In genomic region chr9:101467690-101468089, GRCh38 we compare ENCODE assay signal across 26 cellular contexts. TPM values are rescaled to one million over a fixed set of nuclear protein-coding genes. Genes with fewer than 3 reads are reported as not detected.
DNase-seq lines count a peak whose midpoint lies in the region; ATAC-seq and TF ChIP-seq lines count a peak whose summit lies in the region.
"Had no signal": no experiment of that assay in that cellular context is flagged by ENCODE, and none has a peak within 500 bp of the region (broad histone marks: within the 10 kb centered on the region; RNA-seq: fewer than 3 reads in every experiment).

No MANE protein-coding gene starts in this region.

- POLR2A ChIA-PET in WTC11 (lab: Charles Lee), result interaction anchor here (1.9 kb wide), 1 partner anchor 19 kb away, joined by 9 read pairs; a partner anchor contains a TSS

- peaks cover 0 to 7% (median 3%) of the 10 kb centered on the region in 4 donors for H3K36me3 ChIP-seq in stomach

- no peak overlapping the region for H3K4me3 ChIP-seq in stomach
- H3K4me3 ChIP-seq: SJSA1 had no signal

- intact Hi-C loops in stomach (cut with DNase I; ENCODE audit: low total_unique reads), result no loop called here

- no peaks in the 10 kb centered on the region for H3K27me3 Mint-ChIP-seq in WTC11 (ENCODE audit: low read depth)

- no peak for TF ChIP-seq CTCF in WTC11 (IDR thresholded peaks at IDR 0.05)
- TF ChIP-seq CTCF in stomach (IDR thresholded peaks at IDR 0.05), result no peak

- H3K4me1 Mint-ChIP-seq in WTC11, result peaks cover 49% of the 10 kb centered on the region
- H3K4me1 Mint-ChIP-seq: CD4-positive, alpha-beta memory T cell had no signal

- H3K27ac Mint-ChIP-seq in WTC11, result peak overlapping the region; percentile 68; the same call in 1 of the 2 replicates
- H3K27ac Mint-ChIP-seq: CD4-positive, alpha-beta memory T cell had no signal

- H3K9me3 ChIP-seq in stomach, result no peaks in the 10 kb centered on the region
- H3K9me3 ChIP-seq: SJSA1 had no signal

- DNase-seq in WTC11 (ENCODE audit: low spot score), result no peak
- DNase-seq in globus pallidus (ENCODE audit: low spot score), result peak; percentile 54
- DNase-seq in putamen (ENCODE audit: low spot score), result peak; percentile 35
- no peak for DNase-seq in stomach
- DNase-seq in T-helper 1 cell, result no peak
- DNase-seq in erythroblast (lab: John Stamatoyannopoulos, UW), result no peak
- DNase-seq: Calu3; CD4-positive, alpha-beta memory T cell; DMS79 treated with DMSO at 0.1 percent for 48 hours; GF-D8; Karpas-422; NCI-H1092 treated with DMSO at 0.1 percent for 48 hours; NCI-H1436 treated with DMSO at 0.1 percent for 48 hours; NCI-H1930; NCI-H2107; NCI-H524 treated with DMSO at 0.1 percent for 48 hours; NCI-H82; NK-92 treated with Interleukin-12 subunit alpha and Interleukin-12 subunit beta, amount 100 ng/mL, for 24 hours; PC-3 had no signal

- no peak overlapping the region for H3K4me3 Mint-ChIP-seq in WTC11
- H3K4me3 Mint-ChIP-seq: CD4-positive, alpha-beta memory T cell had no signal

- CTCF ChIA-PET in WTC11 (lab: Charles Lee), result interaction anchor here (0.8 to 7.0 kb wide), 8 partner anchors 9 to 65 kb away, joined by 3 to 39 read pairs (median 12); partner anchors contain the start of gene RNF20

- peaks cover 0 to 7% (median 0%) of the 10 kb centered on the region in 3 donors for H3K27me3 ChIP-seq in stomach
- H3K27me3 ChIP-seq: SJSA1 had no signal

- WGBS in stomach, 5 donors, result 38 to 58% (median 49%) methylated on average over 3 of the region's 3 CpGs

- peaks cover 0 to 15% (median 5%) of the 10 kb centered on the region in 4 donors for H3K4me1 ChIP-seq in stomach

- TF ChIP-seq EP300 in stomach (IDR thresholded peaks at IDR 0.05), result no peak

- no peak for TF ChIP-seq POLR2A in stomach (IDR thresholded peaks at IDR 0.05)
- TF ChIP-seq POLR2A in erythroblast (IDR thresholded peaks at IDR 0.05; ENCODE audit: low read length), result no peak

- no peaks in the 10 kb centered on the region for H3K36me3 Mint-ChIP-seq in WTC11
- H3K36me3 Mint-ChIP-seq: CD4-positive, alpha-beta memory T cell had no signal

- no peak for ATAC-seq in WTC11
- no peak for ATAC-seq in GM18517 (IDR thresholded peaks at IDR 0.05; ENCODE audit: unreplicated experiment)
- ATAC-seq: PC-3, Right ventricle myocardium inferior had no signal

- H3K27ac ChIP-seq in stomach, result no peak overlapping the region
- H3K27ac ChIP-seq: SJSA1 had no signal

- no peaks in the 10 kb centered on the region for H3K9me3 Mint-ChIP-seq in WTC11
- H3K9me3 Mint-ChIP-seq: CD4-positive, alpha-beta memory T cell had no signal

TF ChIP-seq in WTC11, 78 proteins besides CTCF, POLR2A, EP300 and RAD21:
- no peak for TF ChIP-seq CREM (CRISPR knock-in tag; IDR thresholded peaks at IDR 0.05)
- TF ChIP-seq NFATC4 (CRISPR knock-in tag; IDR thresholded peaks at IDR 0.05), result no peak
- TF ChIP-seq ZNF219 (CRISPR knock-in tag; IDR thresholded peaks at IDR 0.05; ENCODE audit: borderline replicate concordance), result no peak
- TF ChIP-seq FOXP1 (CRISPR knock-in tag; IDR thresholded peaks at IDR 0.05; ENCODE audit: borderline replicate concordance), result no peak
- no peak for TF ChIP-seq ZNF423 (CRISPR knock-in tag; IDR thresholded peaks at IDR 0.05)
- TF ChIP-seq ZNF232 (CRISPR knock-in tag; IDR thresholded peaks at IDR 0.05), result no peak
- no peak for TF ChIP-seq IRF1 (CRISPR knock-in tag; IDR thresholded peaks at IDR 0.05)
- TF ChIP-seq ZNF138 (CRISPR knock-in tag; conservative IDR thresholded peaks at IDR 0.05), result no peak
- no peak for TF ChIP-seq ATF2 (CRISPR knock-in tag; IDR thresholded peaks at IDR 0.05; ENCODE audit: borderline replicate concordance, low read depth)
- no peak for TF ChIP-seq E2F4 (CRISPR knock-in tag; IDR thresholded peaks at IDR 0.05; ENCODE audit: borderline replicate concordance, low read depth)
- TF ChIP-seq ZBTB43 (CRISPR knock-in tag; IDR thresholded peaks at IDR 0.05), result no peak
- no peak for TF ChIP-seq SMAD4 (CRISPR knock-in tag; IDR thresholded peaks at IDR 0.05)
- no peak for TF ChIP-seq SP1 (CRISPR knock-in tag; conservative IDR thresholded peaks at IDR 0.05)
- no peak for TF ChIP-seq PREB (CRISPR knock-in tag; IDR thresholded peaks at IDR 0.05; ENCODE audit: borderline replicate concordance)
- no peak for TF ChIP-seq NR3C1 (CRISPR knock-in tag; conservative IDR thresholded peaks at IDR 0.05; ENCODE audit: low read depth)
- TF ChIP-seq RELA (CRISPR knock-in tag; IDR thresholded peaks at IDR 0.05; ENCODE audit: borderline replicate concordance), result no peak
- TF ChIP-seq STAT6 (CRISPR knock-in tag; conservative IDR thresholded peaks at IDR 0.05; ENCODE audit: low read depth), result no peak
- no peak for TF ChIP-seq CDX4 (CRISPR knock-in tag; IDR thresholded peaks at IDR 0.05; ENCODE audit: borderline replicate concordance)

RNA-seq across cellular contexts. Expression of gene ALDOB, which starts 32.1 kb away (rescaled TPM):
- total RNA-seq in WTC11 (2021) (0.85 to 1.5 TPM (median 0.94 TPM) in 3 replicates), stomach (100 to 1,000 TPM in 1 of 5 donors, 1 to 10 TPM in 2, under 1 TPM in 1, not detected in 1; 0.45 to 101 (median 2.4) TPM)
- 10 to 100 TPM in 1 of 3 donors, 1 to 10 TPM in 2; 1.1 to 13.0 (median 2.5) TPM for polyA plus RNA-seq in stomach
- total RNA-seq: A673; CD4-positive, alpha-beta memory T cell; H4; HT-29; PC-3; RPMI7951; SJSA1 had no signal
- polyA plus RNA-seq: CD4-positive, alpha-beta memory T cell had no signal

Comparison
In these comparisons a context has a peak if more than half of its experiments do, and no peak if none do; other contexts are left out.
1. DNase-seq: peak in globus pallidus (single experiment) and putamen (single experiment); none in WTC11 (single experiment), stomach (single experiment), T-helper 1 cell (0 of 5) and erythroblast (0 of 2).